14 cellular contexts compared by ENCODE assay signal in the genomic region with DNA sequence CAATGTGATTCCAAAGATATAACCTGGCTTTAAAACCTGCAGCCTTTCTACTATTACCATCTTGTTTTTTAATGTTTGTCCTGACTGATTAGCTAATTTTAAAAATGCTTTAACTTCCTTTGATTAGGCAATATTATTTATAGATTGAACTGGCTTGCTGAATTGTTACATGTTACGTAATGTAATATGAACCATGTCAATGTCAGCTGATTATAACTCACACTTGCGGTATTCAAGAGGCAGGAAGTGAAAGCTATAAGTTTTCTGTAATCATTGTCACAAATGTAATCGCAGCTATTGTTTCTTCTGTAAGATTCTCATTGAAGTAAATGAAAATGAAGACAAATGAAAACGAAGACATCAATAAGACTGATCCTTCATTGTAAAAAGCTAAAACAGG.
DNase-seq lines count a peak whose midpoint lies in the region; ATAC-seq and TF ChIP-seq lines count a peak whose summit lies in the region.
"Had no signal": no experiment of that assay in that cellular context is flagged by ENCODE, and none has a peak within 500 bp of the region (broad histone marks: within the 10 kb centered on the region; RNA-seq: fewer than 3 reads in every experiment).

No MANE protein-coding gene starts in this region.

- H3K27ac ChIP-seq in fibroblast of lung (ENCODE audit: insufficient read depth, low read length): no peak overlapping the region
- H3K27ac ChIP-seq in caudate nucleus (ENCODE audit: low read depth, low read length): no peak overlapping the region
- H3K27ac ChIP-seq: colonic mucosa, esophagus muscularis mucosa, parathyroid adenoma had no signal

- H3K4me3 ChIP-seq in fibroblast of lung (replicated peaks in 1 of 4; ENCODE audit: control extremely low read depth in 1 of 4, insufficient read depth in 1 of 4, low read depth in 3 of 4, low read length in 4 of 4): no peak overlapping the region
- H3K4me3 ChIP-seq: colonic mucosa, esophagus muscularis mucosa had no signal

- no peaks in the 10 kb centered on the region for H4K20me1 ChIP-seq in fibroblast of lung (ENCODE audit: control insufficient read depth, extremely low read depth, insufficient read depth, low read length)

- in situ Hi-C loops in SK-MEL-5 (cut with HindIII; ENCODE audit: low pct_unique_long_range_greater_than_20kb, low sequenced_read_pairs): no loop called here

- no peaks in the 10 kb centered on the region for H3K36me3 ChIP-seq in fibroblast of lung (ENCODE audit: control insufficient read depth, insufficient read depth, low read length)
- H3K36me3 ChIP-seq: colonic mucosa, esophagus muscularis mucosa had no signal

- H2AFZ ChIP-seq in fibroblast of lung (ENCODE audit: low read length): peak overlapping the region; percentile 27
- H2AFZ ChIP-seq: parathyroid adenoma had no signal

- H3K9ac ChIP-seq in fibroblast of lung (ENCODE audit: insufficient read depth, low read length): no peak overlapping the region
- H3K9ac ChIP-seq: parathyroid adenoma had no signal

- TF ChIP-seq CTCF in fibroblast of lung (conservative IDR thresholded peaks at IDR 0.05 in 1 of 2, IDR thresholded peaks at IDR 0.05 in 1 of 2; ENCODE audit: low read depth in 1 of 2, low read length in 2 of 2): no peak

- no peaks in the 10 kb centered on the region for H3K27me3 ChIP-seq in fibroblast of lung (ENCODE audit: control insufficient read depth, insufficient read depth, low read length)
- H3K27me3 ChIP-seq: colonic mucosa, esophagus muscularis mucosa had no signal

- peak overlapping the region; percentile 11 for H3K4me2 ChIP-seq in fibroblast of lung (ENCODE audit: extremely low read depth, insufficient read depth, low read length)

- no peaks in the 10 kb centered on the region for H3K4me1 ChIP-seq in fibroblast of lung (ENCODE audit: control insufficient read depth, extremely low read depth, insufficient read depth, low read length)
- H3K4me1 ChIP-seq: colonic mucosa, parathyroid adenoma had no signal

- intact Hi-C loops in Right ventricle myocardium superior (cut with DNase I): no loop called here
- intact Hi-C loops in left ventricle myocardium superior (cut with micrococcal nuclease): no loop called here

- H3K79me2 ChIP-seq in fibroblast of lung (ENCODE audit: control insufficient read depth, insufficient read depth, low read length): no peaks in the 10 kb centered on the region
- H3K79me2 ChIP-seq: parathyroid adenoma had no signal

- DNase-seq in Right ventricle myocardium superior (no peak), left ventricle myocardium superior (no peak), SK-MEL-5 (ENCODE audit: low read depth, low spot score) (peak; percentile 25), fibroblast of lung (ENCODE audit: low read depth in 2 of 2) (peak in 1 of 2 donors; percentile 77), NCI-H345 treated with DMSO at 0.1 percent for 48 hours (lab: John Stamatoyannopoulos, UW; ENCODE audit: unreplicated experiment) (no peak), caudate nucleus (lab: John Stamatoyannopoulos, UW) (no peak), germinal center (ENCODE audit: low spot score) (no peak)
- DNase-seq in stimulated activated CD8-positive, alpha-beta memory T cell treated with anti-CD3 and anti-CD28 coated beads, Interleukin-4, amount 100 ng/mL, for 48 hours: no peak
- DNase-seq: colonic mucosa; NCI-H2029 treated with DMSO at 0.1 percent for 48 hours; NK-92 treated with Interleukin-12 subunit alpha and Interleukin-12 subunit beta, amount 100 ng/mL, for 24 hours; T-helper 1 cell had no signal

- H3K9me3 ChIP-seq in fibroblast of lung (ENCODE audit: control insufficient read depth, insufficient read depth, low read depth, low read length): no peaks in the 10 kb centered on the region
- H3K9me3 ChIP-seq: colonic mucosa, esophagus muscularis mucosa had no signal

- ATAC-seq in Right ventricle myocardium superior (ENCODE audit: poor library complexity): peak; percentile 63
- no peak for ATAC-seq in left ventricle myocardium superior
